8 cellular contexts compared by ENCODE assay signal in the genomic region with DNA sequence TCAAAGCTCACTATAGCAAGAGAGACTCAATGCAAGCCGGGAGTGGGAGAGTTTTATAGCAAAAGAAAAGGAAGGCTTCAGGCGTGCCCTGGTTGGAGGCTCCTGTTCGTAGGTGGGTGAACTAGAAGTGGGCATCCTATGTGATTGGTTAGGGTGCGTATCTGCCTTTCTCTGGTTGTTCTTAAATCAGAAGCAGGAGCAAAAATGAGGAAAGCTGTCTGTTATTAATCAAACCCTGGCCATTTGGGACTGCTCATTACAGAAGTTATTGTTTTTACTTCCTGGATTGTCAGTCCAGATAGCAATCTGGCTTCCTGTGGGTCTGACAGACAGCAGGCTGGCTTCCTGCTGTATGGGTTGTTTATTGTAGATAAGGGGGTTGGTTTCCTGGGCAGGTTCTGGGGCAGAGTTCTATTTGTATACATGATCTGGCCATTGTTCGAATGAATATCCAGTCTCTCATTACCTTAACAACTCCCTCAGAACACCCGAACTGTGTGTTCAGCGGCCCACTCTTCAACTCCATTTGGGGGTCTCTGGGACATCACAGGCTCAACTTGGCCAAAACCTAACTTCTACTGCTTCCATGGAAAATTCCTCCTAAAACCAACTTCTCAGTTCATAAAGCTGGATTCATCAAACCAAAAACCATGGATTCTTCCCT. TPM values are rescaled to one million over a fixed set of nuclear protein-coding genes. Genes with fewer than 3 reads are reported as not detected.
DNase-seq lines count a peak whose midpoint lies in the region; ATAC-seq and TF ChIP-seq lines count a peak whose summit lies in the region.

No MANE protein-coding gene starts in this region.

- H3K9me3 ChIP-seq in BLaER1 (peaks cover 77% of the 10 kb centered on the region), Karpas-422 (ENCODE audit: low read length) (peaks cover 26% of the 10 kb centered on the region)

- BruUV-seq in MCF 10A (replicated peaks; lab: Mats Ljungman, UMichigan): no TSS peak

- H3K4me3 Mint-ChIP-seq in MCF 10A (ENCODE audit: unreplicated experiment) (peak overlapping the region; percentile 84), mesothelial cell of epicardium (peak overlapping the region; percentile 83)

- no peak for ATAC-seq in HG02763 (IDR thresholded peaks at IDR 0.05; ENCODE audit: unreplicated experiment)
- no peak for ATAC-seq in GM18502 (IDR thresholded peaks at IDR 0.05; ENCODE audit: poor library complexity, unreplicated experiment)

- H3K4me1 ChIP-seq in BLaER1 (peaks cover 16% of the 10 kb centered on the region), Karpas-422 (ENCODE audit: low read length) (peaks cover 20% of the 10 kb centered on the region)

- TF ChIP-seq CTCF in MCF 10A (IDR thresholded peaks at IDR 0.05; ENCODE audit: unreplicated experiment) (no peak), mesothelial cell of epicardium (IDR thresholded peaks at IDR 0.05; ENCODE audit: unreplicated experiment) (no peak), GM10248 (IDR thresholded peaks at IDR 0.05; ENCODE audit: control extremely low read depth, extremely low read depth, low read depth, missing control alignments) (no peak)

- H3K9me3 Mint-ChIP-seq in MCF 10A (ENCODE audit: unreplicated experiment): peaks cover 18% of the 10 kb centered on the region
- peaks cover 35% of the 10 kb centered on the region for H3K9me3 Mint-ChIP-seq in mesothelial cell of epicardium

- POLR2A ChIA-PET in MCF 10A (lab: Yijun Ruan, JAX): interaction anchor here (0.7 to 1.0 kb wide), 3 partner anchors 8 to 678 kb away, joined by 3 to 5 read pairs (median 5); partner anchors contain the start of gene ZNF30
- POLR2A ChIA-PET in GM10248 (lab: Yijun Ruan, JAX): no interaction called here

- H3K27me3 ChIP-seq in BLaER1 (0 out of 2 replicates have a peak, but pooled peaks cover 8% of the 10 kb centered on the region), Karpas-422 (ENCODE audit: low read length) (no peaks in the 10 kb centered on the region)

- DNase-seq in Karpas-422 (no peak), MCF 10A (ENCODE audit: unreplicated experiment) (no peak), mesothelial cell of epicardium (ENCODE audit: low spot score in 2 of 2, unreplicated experiment in 2 of 2) (no peak), GM10248 (ENCODE audit: extremely low spot score) (no peak), NCI-H187 (lab: John Stamatoyannopoulos, UW) (no peak)

- peak overlapping the region; percentile 88 for H3K9ac ChIP-seq in BLaER1
- peak overlapping the region; percentile 84 for H3K9ac ChIP-seq in Karpas-422 (ENCODE audit: low read length)

- no peak overlapping the region for H2AFZ ChIP-seq in Karpas-422 (ENCODE audit: low read length)

- H3K79me2 ChIP-seq in Karpas-422 (ENCODE audit: low read length): peaks cover 22% of the 10 kb centered on the region

- peak overlapping the region; percentile 92 for H3K4me3 ChIP-seq in BLaER1
- H3K4me3 ChIP-seq in Karpas-422 (ENCODE audit: low read length): peak overlapping the region; percentile 87

- H4K20me1 ChIP-seq in BLaER1 (no peaks in the 10 kb centered on the region), Karpas-422 (ENCODE audit: insufficient read depth, low read depth, low read length) (no peaks in the 10 kb centered on the region)

- CTCF ChIA-PET in MCF 10A (lab: Yijun Ruan, JAX) (interaction anchor here (0.6 to 1.3 kb wide), 3 partner anchors 10 to 191 kb away, joined by 3 to 4 read pairs (median 3); no protein-coding TSS in a partner anchor), GM10248 (lab: Yijun Ruan, JAX) (interaction anchor here (1.3 to 4.6 kb wide), 3 partner anchors 10 to 64 kb away, joined by 3 to 21 read pairs (median 8); no protein-coding TSS in a partner anchor)

- H3K36me3 ChIP-seq in BLaER1 (peaks cover 49% of the 10 kb centered on the region), Karpas-422 (ENCODE audit: insufficient read depth, low read length) (peaks cover 33% of the 10 kb centered on the region)

- H3K4me2 ChIP-seq in BLaER1 (peak overlapping the region; percentile 89), Karpas-422 (ENCODE audit: low read depth, low read length, poor library complexity, severe bottlenecking) (peak overlapping the region; percentile 87)

- H3K36me3 Mint-ChIP-seq in MCF 10A (ENCODE audit: insufficient read depth, unreplicated experiment) (peaks cover 15% of the 10 kb centered on the region), mesothelial cell of epicardium (peaks cover 44% of the 10 kb centered on the region)

- H3K4me1 Mint-ChIP-seq in MCF 10A (ENCODE audit: insufficient read depth, unreplicated experiment) (peaks cover 18% of the 10 kb centered on the region), mesothelial cell of epicardium (peaks cover 17% of the 10 kb centered on the region)

- intact Hi-C loops in MCF 10A (cut with micrococcal nuclease): no loop called here

- H3K27ac Mint-ChIP-seq in MCF 10A (ENCODE audit: low read depth, unreplicated experiment) (peak overlapping the region; percentile 91), mesothelial cell of epicardium (no peak overlapping the region)

- peak overlapping the region; percentile 88 for H3K27ac ChIP-seq in BLaER1
- H3K27ac ChIP-seq in Karpas-422 (ENCODE audit: low read length): no peak overlapping the region

- H3K9me2 ChIP-seq in Karpas-422 (replicated peaks; ENCODE audit: insufficient read depth, low read length): no peaks in the 10 kb centered on the region

- H3K27me3 Mint-ChIP-seq in MCF 10A (ENCODE audit: insufficient read depth, unreplicated experiment) (no peaks in the 10 kb centered on the region), mesothelial cell of epicardium (ENCODE audit: low read depth) (no peaks in the 10 kb centered on the region)

RNA-seq across cellular contexts. Expression of gene ZNF792, which starts 1.6 kb away (rescaled TPM):
- total RNA-seq in Karpas-422 (2014; rRNA removed; shearing (Covaris generic); ENCODE audit: low replicate concordance): 11.4 and 12.8 TPM in 2 replicates
- total RNA-seq in MCF 10A (2022): 0.40 and 1.0 TPM in 2 replicates
- total RNA-seq in mesothelial cell of epicardium: 9.2 to 9.6 TPM (median 9.3 TPM) in 3 replicates

RNA-seq across cellular contexts. Expression of gene ZNF30, which starts 35.7 kb away (rescaled TPM):
- total RNA-seq in Karpas-422 (2014; rRNA removed; shearing (Covaris generic); ENCODE audit: low replicate concordance): 6.3 and 8.5 TPM in 2 replicates
- 2.3 and 4.0 TPM in 2 replicates for total RNA-seq in MCF 10A (2022)
- total RNA-seq in mesothelial cell of epicardium: 4.7 to 5.8 TPM (median 4.8 TPM) in 3 replicates

RNA-seq across cellular contexts. Expression of gene GRAMD1A, which starts 37.7 kb away (rescaled TPM):
- 45.2 and 76.4 TPM in 2 replicates for total RNA-seq in Karpas-422 (2014; rRNA removed; shearing (Covaris generic); ENCODE audit: low replicate concordance)
- total RNA-seq in MCF 10A (2022) (46.7 and 48.1 TPM in 2 replicates), mesothelial cell of epicardium (123 to 130 TPM (median 129 TPM) in 3 replicates)
